Comparison of ENCODE assay signal across 18 cellular contexts in genomic region chr15:79179597-79179996, GRCh38.
DNase-seq lines count a peak whose midpoint lies in the region; ATAC-seq, FAIRE-seq and TF ChIP-seq lines count a peak whose summit lies in the region.
"Had no signal": no experiment of that assay in that cellular context is flagged by ENCODE, and none has a peak within 500 bp of the region (broad histone marks: within the 10 kb centered on the region; RNA-seq: fewer than 3 reads in every experiment).

No MANE protein-coding gene starts in this region.

- H3K9me3 Mint-ChIP-seq in astrocyte (ENCODE audit: unreplicated experiment) = peaks cover 4% of the 10 kb centered on the region

- H3K27ac ChIP-seq in heart right ventricle (no peak overlapping the region), astrocyte (ENCODE audit: low read depth, low read length) (no peak overlapping the region), mesodermal cell (ENCODE audit: low read depth, low read length, severe bottlenecking) (peak overlapping the region; percentile 74), psoas muscle (no peak overlapping the region), upper lobe of right lung (no peak overlapping the region)
- H3K27ac ChIP-seq: Peyer's patch had no signal

- no peaks in the 10 kb centered on the region for H3K36me3 Mint-ChIP-seq in astrocyte (ENCODE audit: low read depth, unreplicated experiment)

- no peaks in the 10 kb centered on the region for H4K20me1 ChIP-seq in astrocyte (ENCODE audit: insufficient read depth, low read length)

- H3K27me3 ChIP-seq in heart right ventricle (peaks cover 0 to 13% (median 6%) of the 10 kb centered on the region in 7 donors), astrocyte (ENCODE audit: insufficient read depth, low read length) (peaks cover 2% of the 10 kb centered on the region), psoas muscle (ENCODE audit: insufficient read depth in 3 of 3, low read length in 2 of 3) (peaks cover 0 to 6% (median 5%) of the 10 kb centered on the region in 3 donors), upper lobe of right lung (no peaks in the 10 kb centered on the region)
- H3K27me3 ChIP-seq: Peyer's patch had no signal

- H3K4me3 ChIP-seq in heart right ventricle = no peak overlapping the region
- no peak overlapping the region for H3K4me3 ChIP-seq in astrocyte (ENCODE audit: insufficient read depth, low read depth, low read length)
- H3K4me3 ChIP-seq in mesodermal cell (ENCODE audit: extremely low read depth, insufficient read depth, low read length, poor library complexity, severe bottlenecking) = no peak overlapping the region
- H3K4me3 ChIP-seq in psoas muscle = no peak overlapping the region
- no peak overlapping the region for H3K4me3 ChIP-seq in upper lobe of right lung
- H3K4me3 ChIP-seq: Peyer's patch had no signal

- H3K9me3 ChIP-seq in heart right ventricle (peaks cover 0 to 4% (median 0%) of the 10 kb centered on the region in 11 donors), astrocyte (ENCODE audit: insufficient read depth, low read depth, low read length) (no peaks in the 10 kb centered on the region), mesodermal cell (ENCODE audit: control insufficient read depth, low read length) (no peaks in the 10 kb centered on the region), psoas muscle (no peaks in the 10 kb centered on the region), upper lobe of right lung (no peaks in the 10 kb centered on the region)
- H3K9me3 ChIP-seq: Peyer's patch had no signal

- ATAC-seq in heart right ventricle = no peak
- ATAC-seq in psoas muscle = no peak
- no peak for ATAC-seq in upper lobe of right lung

- H3K9ac ChIP-seq in astrocyte (ENCODE audit: low read length) = no peak overlapping the region

- no peak for TF ChIP-seq CTCF in heart right ventricle (IDR thresholded peaks at IDR 0.05)
- TF ChIP-seq CTCF in astrocyte (IDR thresholded peaks at IDR 0.05; ENCODE audit: insufficient read depth, low read depth, low read length) = no peak
- no peak for TF ChIP-seq CTCF in psoas muscle (IDR thresholded peaks at IDR 0.05)
- no peak for TF ChIP-seq CTCF in upper lobe of right lung (IDR thresholded peaks at IDR 0.05)

- no peak for FAIRE-seq in astrocyte (lab: Jason Lieb, UNC)
- FAIRE-seq: G401.6 had no signal

- H3K4me1 ChIP-seq in heart right ventricle (no peaks in the 10 kb centered on the region), astrocyte (ENCODE audit: insufficient read depth, low read length) (peaks cover 5% of the 10 kb centered on the region), mesodermal cell (ENCODE audit: control insufficient read depth, insufficient read depth, low read length, poor library complexity, severe bottlenecking) (peaks cover 18% of the 10 kb centered on the region), psoas muscle (no peaks in the 10 kb centered on the region), upper lobe of right lung (no peaks in the 10 kb centered on the region)
- H3K4me1 ChIP-seq: Peyer's patch had no signal

- peaks cover 9% of the 10 kb centered on the region for H3K4me1 Mint-ChIP-seq in astrocyte (ENCODE audit: low read depth, unreplicated experiment)
- H3K4me1 Mint-ChIP-seq: B cell had no signal

- WGBS in heart right ventricle, 2 donors = 82 to 85% methylated on average over 5 of the region's 5 CpGs
- 75 to 86% methylated on average over 1 of the region's 5 CpGs for WGBS in mesodermal cell (ENCODE audit: insufficient coverage in 2 of 2), 2 experiments
- 87 to 93% (median 89%) methylated on average over 5 of the region's 5 CpGs for WGBS in psoas muscle, 3 donors

- H3K79me2 ChIP-seq in astrocyte (ENCODE audit: insufficient read depth, low read length) = no peaks in the 10 kb centered on the region

- no peak overlapping the region for H3K4me3 Mint-ChIP-seq in astrocyte (ENCODE audit: unreplicated experiment)
- H3K4me3 Mint-ChIP-seq: B cell had no signal

- H2AFZ ChIP-seq in astrocyte (ENCODE audit: low read depth, low read length) = peak overlapping the region; percentile 18

- H3K4me2 ChIP-seq in astrocyte (ENCODE audit: low read length) = peak overlapping the region; percentile 53

- H3K36me3 ChIP-seq in heart right ventricle (no peaks in the 10 kb centered on the region), astrocyte (ENCODE audit: insufficient read depth, low read length) (no peaks in the 10 kb centered on the region), mesodermal cell (ENCODE audit: control insufficient read depth, insufficient read depth, low read length) (no peaks in the 10 kb centered on the region), psoas muscle (ENCODE audit: insufficient read depth in 1 of 2, low read depth in 1 of 2) (no peaks in the 10 kb centered on the region), upper lobe of right lung (no peaks in the 10 kb centered on the region)
- H3K36me3 ChIP-seq: Peyer's patch had no signal

- peak; percentile 19 for DNase-seq in cardiac septum (ENCODE audit: low spot score)
- DNase-seq in heart right ventricle = no peak
- DNase-seq in astrocyte (ENCODE audit: low read depth) = no peak
- DNase-seq in psoas muscle = no peak
- DNase-seq in activated naive CD4-positive, alpha-beta T cell (lab: John Stamatoyannopoulos, UW) = no peak
- DNase-seq in ecto neural progenitor cell (ENCODE audit: low spot score) = no peak
- no peak for DNase-seq in upper lobe of right lung
- DNase-seq: DMS 273 treated with DMSO at 0.1 percent for 48 hours, DND-41, Karpas-422, NCI-H1417 treated with DMSO at 0.1 percent for 48 hours, NCI-H345, NCI-H524 treated with DMSO at 0.1 percent for 48 hours, Peyer's patch, Right ventricle myocardium superior had no signal

- intact Hi-C loops in cardiac septum (cut with DNase I) (no loop called here), heart right ventricle (cut with DNase I) (loop anchor here in 1 of 10 donors (10.0 kb wide), 1 partner anchor 265 kb away; no protein-coding TSS in a partner anchor), psoas muscle (cut with DNase I) (no loop called here), upper lobe of right lung (cut with DNase I) (no loop called here)

- peaks cover 25% of the 10 kb centered on the region for H3K27me3 Mint-ChIP-seq in astrocyte (ENCODE audit: low read depth, unreplicated experiment)

- H3K27ac Mint-ChIP-seq in astrocyte (ENCODE audit: unreplicated experiment) = peak overlapping the region; percentile 62
- H3K27ac Mint-ChIP-seq: B cell had no signal
